Comparison of ENCODE assay signal across 11 cellular contexts in the genomic region with DNA sequence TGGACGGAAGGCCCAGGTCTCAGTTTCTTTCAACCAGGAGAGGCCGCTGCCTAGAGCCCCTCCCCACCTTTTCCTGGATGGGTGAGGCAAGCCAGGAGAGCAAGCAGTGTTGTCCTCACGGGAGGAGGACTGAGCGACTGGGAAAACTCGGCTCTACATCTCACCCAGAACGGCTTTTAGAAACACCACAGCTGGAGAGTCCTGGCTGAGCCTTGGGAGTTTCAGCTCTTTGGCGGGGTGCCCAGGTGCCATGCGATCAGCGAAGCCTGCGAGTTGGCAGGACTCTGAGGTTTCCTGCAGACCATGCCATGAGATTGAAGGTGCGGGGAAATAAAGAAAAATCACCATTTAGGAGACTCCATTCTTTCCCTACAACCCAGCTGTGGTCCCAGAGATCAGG. TPM values are rescaled to one million over a fixed set of nuclear protein-coding genes. Genes with fewer than 3 reads are reported as not detected.
DNase-seq lines count a peak whose midpoint lies in the region; ATAC-seq and TF ChIP-seq lines count a peak whose summit lies in the region.
"Had no signal": no experiment of that assay in that cellular context is flagged by ENCODE, and none has a peak within 500 bp of the region (broad histone marks: within the 10 kb centered on the region; RNA-seq: fewer than 3 reads in every experiment).

No MANE protein-coding gene starts in this region.

- TF ChIP-seq CTCF in left lung (IDR thresholded peaks at IDR 0.05) (no peak), tibial artery (IDR thresholded peaks at IDR 0.05) (no peak), osteoblast (IDR thresholded peaks at IDR 0.05; ENCODE audit: extremely low read depth, low read depth, low read length) (no peak)

- no peaks in the 10 kb centered on the region for H3K79me2 ChIP-seq in osteoblast (ENCODE audit: insufficient read depth, low read length)

- H3K4me1 ChIP-seq in left lung (peaks cover 39 to 69% of the 10 kb centered on the region in 2 donors), tibial artery (peaks cover 0 to 58% (median 40%) of the 10 kb centered on the region in 4 donors), osteoblast (ENCODE audit: insufficient read depth, low read length) (peaks cover 10% of the 10 kb centered on the region)

- DNase-seq in NCI-H1694 treated with DMSO at 0.1 percent for 48 hours (lab: John Stamatoyannopoulos, UW) (peak; percentile 84), cerebellum (ENCODE audit: low spot score) (peak; percentile 24), left lung (peak in 1 of 2 donors; percentile 69), tibial artery (peak; percentile 69 to 94), osteoblast (ENCODE audit: insufficient read length, low spot score, missing footprints) (no peak), UCSD-AML1 (lab: John Stamatoyannopoulos, UW; ENCODE audit: unreplicated experiment) (no peak)
- DNase-seq in activated naive CD4-positive, alpha-beta T cell (lab: John Stamatoyannopoulos, UW) = no peak
- DNase-seq: activated CD4-positive, alpha-beta memory T cell treated with anti-CD3 and anti-CD28 coated beads, Interleukin-2, amount 10 ng/mL, durations not matched to agents 7 days and 5 days; naive thymus-derived CD8-positive, alpha-beta T cell; NCI-H748 treated with DMSO at 0.1 percent for 48 hours; SW 1271 had no signal

- peaks cover 7% of the 10 kb centered on the region for H4K20me1 ChIP-seq in osteoblast (ENCODE audit: insufficient read depth, low read length)

- no peak overlapping the region for H3K4me2 ChIP-seq in osteoblast (ENCODE audit: insufficient read depth, low read length)

- intact Hi-C loops in left lung (cut with DNase I) (no loop called here), tibial artery (cut with DNase I; ENCODE audit: low total_unique reads) (no loop called here)

- ATAC-seq in left lung = peak; percentile 13
- ATAC-seq: naive thymus-derived CD8-positive, alpha-beta T cell had no signal

- no peak overlapping the region for H3K4me3 ChIP-seq in left lung
- H3K4me3 ChIP-seq in tibial artery = no peak overlapping the region
- no peak overlapping the region for H3K4me3 ChIP-seq in osteoblast (ENCODE audit: insufficient read depth, low read length)

- H3K27ac ChIP-seq in left lung (peak overlapping the region in 1 of 2 donors; percentile 85), tibial artery (peak overlapping the region; percentile 77 to 79), osteoblast (ENCODE audit: low read depth, low read length) (no peak overlapping the region)

- H3K9me3 ChIP-seq in left lung = no peaks in the 10 kb centered on the region
- no peaks in the 10 kb centered on the region for H3K9me3 ChIP-seq in tibial artery
- no peaks in the 10 kb centered on the region for H3K9me3 ChIP-seq in osteoblast (ENCODE audit: low read depth, low read length)

- no peak overlapping the region for H2AFZ ChIP-seq in osteoblast (ENCODE audit: low read length)

- H3K27me3 ChIP-seq in left lung (no peaks in the 10 kb centered on the region), tibial artery (no peaks in the 10 kb centered on the region), osteoblast (ENCODE audit: insufficient read depth, low read length) (no peaks in the 10 kb centered on the region)

- H3K36me3 ChIP-seq in left lung (no peaks in the 10 kb centered on the region), tibial artery (peaks cover 0 to 4% (median 0%) of the 10 kb centered on the region in 3 donors), osteoblast (ENCODE audit: insufficient read depth, low read length) (no peaks in the 10 kb centered on the region)

RNA-seq across cellular contexts. Expression of a gene that starts 26.0 kb away (rescaled TPM):
- total RNA-seq in cerebellum (14.3 TPM), left lung (10 to 100 TPM; 13.2 to 14.1 TPM), osteoblast (5.6 and 6.5 TPM in 2 replicates)

RNA-seq across cellular contexts. Expression of a gene that starts 54.0 kb away (rescaled TPM):
- total RNA-seq in cerebellum = 49.6 TPM
- 10 to 100 TPM in 1 of 2 donors, 1 to 10 TPM in 1; 1.9 to 20.1 TPM for total RNA-seq in left lung
- 0.88 and 1.8 TPM in 2 replicates for total RNA-seq in osteoblast

Comparison
In these comparisons a context has a peak if more than half of its experiments do, and no peak if none do; other contexts are left out.
1. DNase-seq: peak in NCI-H1694 treated with DMSO at 0.1 percent for 48 hours (single experiment), cerebellum (single experiment) and tibial artery (2 of 2); none in osteoblast (single experiment), UCSD-AML1 (single experiment) and activated naive CD4-positive, alpha-beta T cell (0 of 4).